26 cellular contexts compared by ENCODE assay signal in genomic region chr19:41988947-41989346, GRCh38. TPM values are rescaled to one million over a fixed set of nuclear protein-coding genes. Genes with fewer than 3 reads are reported as not detected.
DNase-seq lines count a peak whose midpoint lies in the region; ATAC-seq, FAIRE-seq and TF ChIP-seq lines count a peak whose summit lies in the region.
"Had no signal": no experiment of that assay in that cellular context is flagged by ENCODE, and none has a peak within 500 bp of the region (broad histone marks: within the 10 kb centered on the region; RNA-seq: fewer than 3 reads in every experiment).

No MANE protein-coding gene starts in this region.

- no peak overlapping the region for H3K9ac ChIP-seq in K562 (ENCODE audit: insufficient read depth in 1 of 2, low read depth in 2 of 2, low read length in 2 of 2)

- ATAC-seq in K562: no peak
- ATAC-seq in activated naive CD4-positive, alpha-beta T cell treated with anti-CD3 and anti-CD28 coated beads, Interleukin-2, amount 50 U/mL, for 72 hours: no peak
- ATAC-seq: GM12878 had no signal

- TF ChIP-seq CTCF in K562 (IDR thresholded peaks at IDR 0.05 in 2 of 3, conservative IDR thresholded peaks at IDR 0.05 in 1 of 3; ENCODE audit: insufficient read depth in 2 of 3, low read depth in 1 of 3, low read length in 3 of 3): no peak

- H3K9me3 ChIP-seq in K562 (replicated peaks; ENCODE audit: control insufficient read depth, insufficient read depth, low read depth, low read length): no peaks in the 10 kb centered on the region
- H3K9me3 ChIP-seq: BE2C, BLaER1 had no signal

- H3K9me3 Mint-ChIP-seq in activated naive CD4-positive, alpha-beta T cell treated with anti-CD3 and anti-CD28 coated beads, Interleukin-2, amount 50 U/mL, for 72 hours: no peaks in the 10 kb centered on the region
- H3K9me3 Mint-ChIP-seq: CD4-positive, alpha-beta memory T cell; CD8-positive, alpha-beta memory T cell had no signal

- DNase-seq in NCI-H226 (peak; percentile 0), K562 (ENCODE audit: extremely low read depth in 1 of 4, low spot score in 3 of 4) (no peak), NCI-H2227 treated with DMSO at 0.1 percent for 48 hours (lab: John Stamatoyannopoulos, UW) (no peak)
- no peak for DNase-seq in activated naive CD4-positive, alpha-beta T cell treated with anti-CD3 and anti-CD28 coated beads, Interleukin-2, amount 50 U/mL, for 72 hours (ENCODE audit: low spot score in 2 of 2)
- DNase-seq in activated CD8-positive, alpha-beta memory T cell treated with anti-CD3 and anti-CD28 coated beads for 24 hours: no peak
- DNase-seq: ACHN; BE2C; C1 segment of cervical spinal cord; CD4-positive, alpha-beta memory T cell; CD4-positive, CD25-positive, alpha-beta regulatory T cell; CD8-positive, alpha-beta memory T cell; COR-L47; DMS 273 treated with DMSO at 0.1 percent for 48 hours; DMS153; DMS53; DMS79; DND-41; EL; GDM1 had no signal

- no peak overlapping the region for H3K4me3 ChIP-seq in K562
- H3K4me3 ChIP-seq: BLaER1, GM12878 had no signal

- H3K9me1 ChIP-seq in K562 (ENCODE audit: control insufficient read depth, insufficient read depth, low read length): no peaks in the 10 kb centered on the region

- no TSS peak for BruUV-seq in K562 (replicated peaks; lab: Mats Ljungman, UMichigan)

- H3K27ac Mint-ChIP-seq in activated naive CD4-positive, alpha-beta T cell treated with anti-CD3 and anti-CD28 coated beads, Interleukin-2, amount 50 U/mL, for 72 hours: no peak overlapping the region
- H3K27ac Mint-ChIP-seq: CD4-positive, alpha-beta memory T cell; CD4-positive, CD25-positive, alpha-beta regulatory T cell; CD8-positive, alpha-beta memory T cell had no signal

- H3K4me2 ChIP-seq in K562 (ENCODE audit: insufficient read depth, low read length): no peak overlapping the region
- H3K4me2 ChIP-seq: BLaER1 had no signal

- H3K36me3 ChIP-seq in K562 (ENCODE audit: control insufficient read depth, insufficient read depth, low read length): no peaks in the 10 kb centered on the region

- in situ Hi-C loops in K562 (cut with MboI): no loop called here

- TF ChIP-seq EP300 in K562 (IDR thresholded peaks at IDR 0.05; ENCODE audit: low read length): no peak

- TF ChIP-seq RAD21 in K562 (CRISPR knock-in tag; conservative IDR thresholded peaks at IDR 0.05 in 1 of 2, IDR thresholded peaks at IDR 0.05 in 1 of 2): no peak

- peaks cover 0 to 20% of the 10 kb centered on the region in 2 experiments; a peak in 2 of 5 replicates for H3K4me1 ChIP-seq in K562 (replicated peaks in 1 of 2; ENCODE audit: control insufficient read depth in 2 of 2, insufficient read depth in 2 of 2, low read length in 2 of 2)

- FAIRE-seq in K562 (lab: Jason Lieb, UNC): no peak
- FAIRE-seq: A204.1, GM12878, GM12892, GM18507 had no signal

- 19% methylated on average over 8 of the region's 9 CpGs for WGBS in K562 (ENCODE audit: insufficient coverage, low coverage, missing lambda C conversion rate)

- TF ChIP-seq POLR2A in K562 (conservative IDR thresholded peaks at IDR 0.05): no peak

- H3K27me3 ChIP-seq in K562 (ENCODE audit: control insufficient read depth in 2 of 2, insufficient read depth in 2 of 2, low read length in 2 of 2): peaks cover 27 to 63% of the 10 kb centered on the region in 2 experiments
- H3K27me3 ChIP-seq: BE2C, BLaER1 had no signal

- POLR2A ChIA-PET in K562 (lab: Yijun Ruan, JAX): no interaction called here

- H3K36me3 Mint-ChIP-seq in activated naive CD4-positive, alpha-beta T cell treated with anti-CD3 and anti-CD28 coated beads, Interleukin-2, amount 50 U/mL, for 72 hours: no peaks in the 10 kb centered on the region
- H3K36me3 Mint-ChIP-seq: CD14-positive monocyte had no signal

- H4K20me1 ChIP-seq in K562 (replicated peaks; ENCODE audit: control insufficient read depth, insufficient read depth, low read length): no peaks in the 10 kb centered on the region; the same call in none of the 2 replicates

- CTCF ChIA-PET in K562 (lab: Yijun Ruan, JAX; ENCODE audit: low intra/inter-chr PET ratio): interaction anchor here (0.5 kb wide), 1 partner anchor 165 kb away, joined by 3 read pairs; no protein-coding TSS in a partner anchor

- no peak overlapping the region for H3K27ac ChIP-seq in K562 (ENCODE audit: extremely low read depth, low read depth, low read length)
- H3K27ac ChIP-seq: BLaER1 had no signal

- intact Hi-C loops in K562 (cut with micrococcal nuclease): no loop called here

- no peaks in the 10 kb centered on the region for H3K79me2 ChIP-seq in K562 (ENCODE audit: control insufficient read depth, insufficient read depth, low read length)

- H2AFZ ChIP-seq in K562 (ENCODE audit: low read depth, low read length): no peak overlapping the region

TF ChIP-seq in K562, 482 proteins besides CTCF, POLR2A, EP300 and RAD21:
- TF ChIP-seq ZNF121 (CRISPR knock-in tag; conservative IDR thresholded peaks at IDR 0.05) (peak; percentile 63), ZNF395 (CRISPR knock-in tag; IDR thresholded peaks at IDR 0.05) (no peak)

RNA-seq across cellular contexts. Expression of gene ATP1A3, which starts 5.1 kb away (rescaled TPM):
- 0.35 and 2.3 TPM in 2 replicates for total RNA-seq in K562 (2011; cell fraction: chromatin; rRNA removed; ENCODE audit: low replicate concordance)
- 0.50 and 0.53 TPM in 2 replicates for total RNA-seq in K562 (2011; cell fraction: nucleolus; rRNA removed)
- total RNA-seq in K562 (2011; cell fraction: nucleoplasm; rRNA removed): 0.37 TPM in 1 of 2 replicates, not detected in the other
- total RNA-seq in K562 (2014; rRNA removed) (0.27 TPM in 1 of 2 replicates, not detected in the other), K562 (2014; rRNA removed; fragmentation: Illumina TruSeq; extraction: Trizol) (0.03 and 0.04 TPM in 2 replicates), K562 (2015; rRNA removed; fragmentation: Illumina TruSeq; extraction: Trizol) (0.15 TPM in 1 of 2 replicates, not detected in the other), K562 (2021) (0.56 and 1.0 TPM in 2 replicates)
- polyA plus RNA-seq in K562 (2011; rRNA removed) (0.01 and 0.03 TPM in 2 replicates), K562 (2014; fragmentation: Illumina TruSeq; extraction: Trizol) (0.30 and 0.60 TPM in 2 replicates), K562 (2014; fragmentation: Nextera tagmentation; extraction: Ambion mirVana) (not detected), K562 (2014; rRNA removed) (0.07 and 0.11 TPM in 2 replicates)
- polyA plus RNA-seq in K562 (2011; cell fraction: cytosol; rRNA removed): 0.03 TPM in 1 of 2 replicates, not detected in the other
- polyA plus RNA-seq in K562 (2011; cell fraction: nucleus; rRNA removed): 0.13 TPM in 1 of 2 replicates, not detected in the other
- polyA plus RNA-seq in K562 (2012): 0.62 and 1.7 TPM in 2 replicates
- 0.06 and 0.11 TPM in 2 replicates for polyA minus RNA-seq in K562 (2011; rRNA and poly(A)+ RNA removed)
- 0.19 TPM in 1 of 2 replicates, not detected in the other for polyA minus RNA-seq in K562 (2011; cell fraction: cytosol; rRNA and poly(A)+ RNA removed)
- polyA minus RNA-seq in K562 (2011; cell fraction: nucleus; rRNA and poly(A)+ RNA removed): 0.40 TPM in 1 of 2 replicates, not detected in the other
- total RNA-seq in activated naive CD4-positive, alpha-beta T cell treated with anti-CD3 and anti-CD28 coated beads, Interleukin-2, amount 50 U/mL, for 72 hours: 1 to 10 TPM; 2.0 to 4.0 TPM
- polyA plus RNA-seq: AG04450 had no signal

RNA-seq across cellular contexts. Expression of gene RABAC1, which starts 29.8 kb away (rescaled TPM):
- total RNA-seq in K562 (2011; cell fraction: chromatin; rRNA removed; ENCODE audit: low replicate concordance): 19.9 and 51.2 TPM in 2 replicates
- total RNA-seq in K562 (2011; cell fraction: nucleolus; rRNA removed): 69.7 and 71.9 TPM in 2 replicates
- 51.7 and 54.7 TPM in 2 replicates for total RNA-seq in K562 (2011; cell fraction: nucleoplasm; rRNA removed)
- 24.5 and 32.7 TPM in 2 replicates for total RNA-seq in K562 (2014; rRNA removed)
- 2.5 and 4.6 TPM in 2 replicates for total RNA-seq in K562 (2014; rRNA removed; fragmentation: Illumina TruSeq; extraction: Trizol)
- 7.1 and 7.2 TPM in 2 replicates for total RNA-seq in K562 (2015; rRNA removed; fragmentation: Illumina TruSeq; extraction: Trizol)
- total RNA-seq in K562 (2021): 23.2 and 24.0 TPM in 2 replicates
- polyA plus RNA-seq in K562 (2011; rRNA removed): 17.7 and 36.3 TPM in 2 replicates
- 84.6 and 116 TPM in 2 replicates for polyA plus RNA-seq in K562 (2011; cell fraction: cytosol; rRNA removed)
- 38.9 and 57.8 TPM in 2 replicates for polyA plus RNA-seq in K562 (2011; cell fraction: nucleus; rRNA removed)
- polyA plus RNA-seq in K562 (2012): 22.9 and 60.5 TPM in 2 replicates
- 2.4 and 7.8 TPM in 2 replicates for polyA plus RNA-seq in K562 (2014; fragmentation: Illumina TruSeq; extraction: Trizol)
- polyA plus RNA-seq in K562 (2014; fragmentation: Nextera tagmentation; extraction: Ambion mirVana): 1 to 10 TPM; 5.2 to 9.3 TPM
- 28.1 and 44.0 TPM in 2 replicates for polyA plus RNA-seq in K562 (2014; rRNA removed)
- polyA minus RNA-seq in K562 (2011; rRNA and poly(A)+ RNA removed): 8.2 and 10.6 TPM in 2 replicates
- 7.3 and 10.4 TPM in 2 replicates for polyA minus RNA-seq in K562 (2011; cell fraction: cytosol; rRNA and poly(A)+ RNA removed)
- 12.3 and 23.0 TPM in 2 replicates for polyA minus RNA-seq in K562 (2011; cell fraction: nucleus; rRNA and poly(A)+ RNA removed)
- 10 to 100 TPM; 39.8 to 46.0 TPM for total RNA-seq in activated naive CD4-positive, alpha-beta T cell treated with anti-CD3 and anti-CD28 coated beads, Interleukin-2, amount 50 U/mL, for 72 hours
